In the genomic region with DNA sequence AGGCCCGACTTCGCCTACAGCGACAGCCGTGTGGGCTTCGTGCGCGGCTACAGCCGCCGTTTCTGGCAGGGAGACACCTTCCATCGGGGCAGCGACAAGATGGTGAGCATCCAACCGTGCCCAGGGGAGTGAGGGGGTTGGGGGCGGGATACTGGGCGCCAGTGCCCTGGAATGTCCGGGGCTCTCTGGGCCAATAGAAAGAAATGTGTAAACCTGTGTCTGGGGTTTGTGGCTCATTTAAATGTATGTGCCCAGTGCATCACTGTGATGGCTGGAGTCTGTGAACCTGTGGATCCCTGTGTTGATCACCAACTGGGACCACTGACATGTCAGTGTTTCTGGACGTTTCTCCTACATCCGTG, we compare ENCODE assay signal across 2 cellular contexts.
TF ChIP-seq lines count a peak whose summit lies in the region.

No MANE protein-coding gene starts in this region.

TF ChIP-seq in A549, 52 proteins besides CTCF, POLR2A, EP300 and RAD21:
- no peak for TF ChIP-seq ZSCAN20 (CRISPR knock-in tag; IDR thresholded peaks at IDR 0.05)
- no peak for TF ChIP-seq GATA3 (IDR thresholded peaks at IDR 0.05; ENCODE audit: borderline replicate concordance)
- TF ChIP-seq NFE2L2 (conservative IDR thresholded peaks at IDR 0.05; ENCODE audit: low read length), result no peak
- no peak for TF ChIP-seq MYC (IDR thresholded peaks at IDR 0.05; ENCODE audit: borderline replicate concordance, low read length)
- no peak for TF ChIP-seq KDM1A (IDR thresholded peaks at IDR 0.05; ENCODE audit: low read depth)
- TF ChIP-seq BHLHE40 (IDR thresholded peaks at IDR 0.05; ENCODE audit: low read depth, low read length), result no peak
- TF ChIP-seq MAZ (IDR thresholded peaks at IDR 0.05; ENCODE audit: borderline replicate concordance, low read depth, low read length), result no peak

TF ChIP-seq in GM12878, 131 proteins besides CTCF, POLR2A, EP300 and RAD21:
- TF ChIP-seq SPI1 (IDR thresholded peaks at IDR 0.05; ENCODE audit: borderline replicate concordance, insufficient read depth, low read depth, low read length) (no peak), KDM1A (IDR thresholded peaks at IDR 0.05; ENCODE audit: borderline replicate concordance) (no peak), STAT3 (IDR thresholded peaks at IDR 0.05; ENCODE audit: low read depth, low read length) (no peak), ETV6 (conservative IDR thresholded peaks at IDR 0.05 in 1 of 2, IDR thresholded peaks at IDR 0.05 in 1 of 2; ENCODE audit: borderline replicate concordance in 1 of 2, low read depth in 1 of 2) (no peak)
